In genomic region chr14:35406090-35406489, GRCh38 we compare ENCODE assay signal across 9 cellular contexts.
A peak's percentile ranks its signal among the peaks of the same experiment; 100 is the strongest.
DNase-seq lines count a peak whose midpoint lies in the region; ATAC-seq and TF ChIP-seq lines count a peak whose summit lies in the region.
"Had no signal": no experiment of that assay in that cellular context is flagged by ENCODE, and none has a peak within 500 bp of the region (broad histone marks: within the 10 kb centered on the region; RNA-seq: fewer than 3 reads in every experiment).

No MANE protein-coding gene starts in this region.

- H3K4me3 ChIP-seq in BLaER1 treated with 17β-estradiol and CSF1 and Interleukin-3, amounts not matched to agents 10 nM and 100 nM = peak overlapping the region; percentile 84 to 98 (median 90); a peak in 18 of 20 replicates
- no peak overlapping the region for H3K4me3 ChIP-seq in parathyroid adenoma (ENCODE audit: low read depth, low read length)

- H3K27ac Mint-ChIP-seq in effector memory CD8-positive, alpha-beta T cell = peak overlapping the region; percentile 99 to 100

- H3K27me3 ChIP-seq in BLaER1 treated with 17β-estradiol and CSF1 and Interleukin-3, amounts not matched to agents 10 nM and 100 nM = no peaks in the 10 kb centered on the region
- no peaks in the 10 kb centered on the region for H3K27me3 ChIP-seq in parathyroid adenoma (ENCODE audit: control insufficient read depth, insufficient read depth, low read length)

- peak overlapping the region; percentile 87 to 98 (median 92) for H3K4me2 ChIP-seq in BLaER1 treated with 17β-estradiol and CSF1 and Interleukin-3, amounts not matched to agents 10 nM and 100 nM
- H3K4me2 ChIP-seq in parathyroid adenoma (ENCODE audit: low read length) = no peak overlapping the region

- H3K79me2 ChIP-seq in parathyroid adenoma = peaks cover 15% of the 10 kb centered on the region

- no peak for ATAC-seq in effector memory CD8-positive, alpha-beta T cell (replicated peaks)
- ATAC-seq in HG02840 (IDR thresholded peaks at IDR 0.05; ENCODE audit: low FRiP score, unreplicated experiment) (no peak), GM18868 (IDR thresholded peaks at IDR 0.05; ENCODE audit: unreplicated experiment) (no peak)

- DNase-seq in NCI-H526 treated with DMSO at 0.1 percent for 48 hours (lab: John Stamatoyannopoulos, UW) (peak; percentile 55), NCI-H146 (lab: John Stamatoyannopoulos, UW) (no peak), SHP77 (lab: John Stamatoyannopoulos, UW) (no peak)
- no peak for DNase-seq in effector memory CD8-positive, alpha-beta T cell
- DNase-seq: amniotic stem cell had no signal

- peaks cover 23 to 45% (median 39%) of the 10 kb centered on the region in 10 experiments for H3K4me1 ChIP-seq in BLaER1 treated with 17β-estradiol and CSF1 and Interleukin-3, amounts not matched to agents 10 nM and 100 nM
- peaks cover 32% of the 10 kb centered on the region for H3K4me1 ChIP-seq in parathyroid adenoma

- H3K36me3 Mint-ChIP-seq in effector memory CD8-positive, alpha-beta T cell (ENCODE audit: insufficient read depth) = peaks cover 50% of the 10 kb centered on the region

- no peak for TF ChIP-seq CTCF in parathyroid adenoma (IDR thresholded peaks at IDR 0.05)

- peaks cover 26% of the 10 kb centered on the region in 11 experiments for H3K36me3 ChIP-seq in BLaER1 treated with 17β-estradiol and CSF1 and Interleukin-3, amounts not matched to agents 10 nM and 100 nM
- no peaks in the 10 kb centered on the region for H3K36me3 ChIP-seq in parathyroid adenoma (ENCODE audit: control insufficient read depth, insufficient read depth, low read length)

- no peaks in the 10 kb centered on the region for H3K9me3 Mint-ChIP-seq in effector memory CD8-positive, alpha-beta T cell

- peak overlapping the region in 10 of 11 experiments; percentile 98 to 100 (median 99); a peak in 18 of 22 replicates for H3K27ac ChIP-seq in BLaER1 treated with 17β-estradiol and CSF1 and Interleukin-3, amounts not matched to agents 10 nM and 100 nM
- peak overlapping the region; percentile 100 for H3K27ac ChIP-seq in parathyroid adenoma

- no peaks in the 10 kb centered on the region for H3K27me3 Mint-ChIP-seq in effector memory CD8-positive, alpha-beta T cell

- H3K4me3 Mint-ChIP-seq in effector memory CD8-positive, alpha-beta T cell = peak overlapping the region; percentile 92 to 94

- no peaks in the 10 kb centered on the region for H3K9me3 ChIP-seq in BLaER1 treated with 17β-estradiol and CSF1 and Interleukin-3, amounts not matched to agents 10 nM and 100 nM (replicated peaks in 1 of 11)
- no peaks in the 10 kb centered on the region for H3K9me3 ChIP-seq in parathyroid adenoma (ENCODE audit: control insufficient read depth, low read length)

- H4K20me1 ChIP-seq in BLaER1 treated with 17β-estradiol and CSF1 and Interleukin-3, amounts not matched to agents 10 nM and 100 nM = peaks cover 26 to 27% (median 26%) of the 10 kb centered on the region in 11 experiments; a peak in 21 of 22 replicates

- H2AFZ ChIP-seq in parathyroid adenoma = no peak overlapping the region

- H3K4me1 Mint-ChIP-seq in effector memory CD8-positive, alpha-beta T cell (ENCODE audit: low read depth in 2 of 2) = peaks cover 40 to 47% of the 10 kb centered on the region in 2 donors

- H3K9ac ChIP-seq in BLaER1 treated with 17β-estradiol and CSF1 and Interleukin-3, amounts not matched to agents 10 nM and 100 nM = peak overlapping the region; percentile 98 to 99 (median 98); a peak in 20 of 22 replicates
- H3K9ac ChIP-seq in parathyroid adenoma = no peak overlapping the region
